In genomic region chr11:130874955-130875531, GRCh38 we compare ENCODE assay signal across 19 cellular contexts. TPM values are rescaled to one million over a fixed set of nuclear protein-coding genes. Genes with fewer than 3 reads are reported as not detected.
DNase-seq lines count a peak whose midpoint lies in the region; ATAC-seq and TF ChIP-seq lines count a peak whose summit lies in the region.
"Had no signal": no experiment of that assay in that cellular context is flagged by ENCODE, and none has a peak within 500 bp of the region (broad histone marks: within the 10 kb centered on the region; RNA-seq: fewer than 3 reads in every experiment).

No MANE protein-coding gene starts in this region.

- H3K9me3 Mint-ChIP-seq in endothelial cell (ENCODE audit: unreplicated experiment): no peaks in the 10 kb centered on the region
- no peaks in the 10 kb centered on the region for H3K9me3 Mint-ChIP-seq in naive thymus-derived CD8-positive, alpha-beta T cell
- H3K9me3 Mint-ChIP-seq: activated naive CD8-positive, alpha-beta T cell treated with anti-CD3 and anti-CD28 coated beads, Interleukin-2, amount 10 ng/mL, durations not matched to agents 7 days and 5 days; activated T-cell treated with anti-CD3 and anti-CD28 coated beads, Interleukin-2, amount 50 U/mL, for 72 hours; CD14-positive monocyte; neural crest cell had no signal

- no peaks in the 10 kb centered on the region for H3K9me3 ChIP-seq in ascending aorta
- H3K9me3 ChIP-seq in psoas muscle: no peaks in the 10 kb centered on the region
- H3K9me3 ChIP-seq: prostate gland, spleen had no signal

- DNase-seq in C1 segment of cervical spinal cord (lab: John Stamatoyannopoulos, UW) (peak in 8 of 14 donors; percentile 10 to 66 (median 32)), ascending aorta (ENCODE audit: low spot score in 2 of 2) (no peak), head of caudate nucleus (peak in 39 of 42 donors; percentile 23 to 89 (median 62)), psoas muscle (no peak), endothelial cell (ENCODE audit: low spot score) (no peak), D341Med (ENCODE audit: low spot score) (no peak)
- DNase-seq in stimulated activated CD4-positive, alpha-beta T cell treated with anti-CD3 and anti-CD28 coated beads, Interleukin-4, amount 100 ng/mL, for 4 hours: no peak
- no peak for DNase-seq in naive thymus-derived CD8-positive, alpha-beta T cell
- DNase-seq: ACHN; activated naive CD8-positive, alpha-beta T cell treated with anti-CD3 and anti-CD28 coated beads, Interleukin-2, amount 10 ng/mL, durations not matched to agents 7 days and 5 days; activated T-cell treated with anti-CD3 and anti-CD28 coated beads, Interleukin-2, amount 50 U/mL, for 72 hours; cortex of kidney; NCI-H1417; NCI-H524 treated with DMSO at 0.1 percent for 48 hours; RPMI8226; spleen had no signal

- H3K36me3 Mint-ChIP-seq in endothelial cell (ENCODE audit: low read depth, unreplicated experiment): peaks cover 30% of the 10 kb centered on the region
- peaks cover 0 to 89% (median 14%) of the 10 kb centered on the region in 3 donors for H3K36me3 Mint-ChIP-seq in naive thymus-derived CD8-positive, alpha-beta T cell

- H3K27me3 ChIP-seq in ascending aorta (no peaks in the 10 kb centered on the region), psoas muscle (ENCODE audit: insufficient read depth in 3 of 3, low read length in 2 of 3) (no peaks in the 10 kb centered on the region)
- H3K27me3 ChIP-seq: spleen had no signal

- H3K27ac Mint-ChIP-seq in endothelial cell (ENCODE audit: unreplicated experiment): no peak overlapping the region
- H3K27ac Mint-ChIP-seq in naive thymus-derived CD8-positive, alpha-beta T cell: peak overlapping the region in 1 of 10 donors; percentile 41
- H3K27ac Mint-ChIP-seq: activated naive CD8-positive, alpha-beta T cell treated with anti-CD3 and anti-CD28 coated beads, Interleukin-2, amount 10 ng/mL, durations not matched to agents 7 days and 5 days; CD14-positive monocyte had no signal

- H3K27ac ChIP-seq in ascending aorta: peak overlapping the region; percentile 84 to 93
- H3K27ac ChIP-seq in psoas muscle: peak overlapping the region; percentile 89
- H3K27ac ChIP-seq: prostate gland, spleen had no signal

- POLR2A ChIA-PET in naive thymus-derived CD8-positive, alpha-beta T cell (lab: Charles Lee): no interaction called here

- H3K27me3 Mint-ChIP-seq in endothelial cell (ENCODE audit: unreplicated experiment): no peaks in the 10 kb centered on the region
- no peaks in the 10 kb centered on the region for H3K27me3 Mint-ChIP-seq in naive thymus-derived CD8-positive, alpha-beta T cell
- H3K27me3 Mint-ChIP-seq: activated naive CD8-positive, alpha-beta T cell treated with anti-CD3 and anti-CD28 coated beads, Interleukin-2, amount 10 ng/mL, durations not matched to agents 7 days and 5 days had no signal

- whole genome bisulfite sequencing in psoas muscle, 3 donors: 84 to 89% (median 87%) methylated on average over 7 of the region's 7 CpGs

- H3K4me1 ChIP-seq in ascending aorta (peaks cover 9 to 36% of the 10 kb centered on the region in 2 donors), psoas muscle (peaks cover 31% of the 10 kb centered on the region)
- H3K4me1 ChIP-seq: prostate gland, spleen had no signal

- no peak for ATAC-seq in psoas muscle
- no peak for ATAC-seq in naive thymus-derived CD8-positive, alpha-beta T cell
- ATAC-seq: activated T-cell treated with anti-CD3 and anti-CD28 coated beads, Interleukin-2, amount 50 U/mL, for 72 hours had no signal

- TF ChIP-seq CTCF in ascending aorta (IDR thresholded peaks at IDR 0.05) (no peak), psoas muscle (IDR thresholded peaks at IDR 0.05) (no peak), endothelial cell (IDR thresholded peaks at IDR 0.05; ENCODE audit: unreplicated experiment) (no peak)

- H3K36me3 ChIP-seq in ascending aorta (peaks cover 44 to 46% of the 10 kb centered on the region in 2 donors), psoas muscle (ENCODE audit: insufficient read depth in 1 of 2, low read depth in 1 of 2) (peaks cover 29 to 75% of the 10 kb centered on the region in 2 donors)

- intact Hi-C loops in ascending aorta (cut with DNase I) (loop anchor here (2.0 kb wide), 1 partner anchor 16 kb away; no protein-coding TSS in a partner anchor), head of caudate nucleus (cut with DNase I) (no loop called here), psoas muscle (cut with DNase I) (no loop called here)

- no peak overlapping the region for H3K4me3 Mint-ChIP-seq in endothelial cell (ENCODE audit: unreplicated experiment)
- no peak overlapping the region for H3K4me3 Mint-ChIP-seq in naive thymus-derived CD8-positive, alpha-beta T cell
- H3K4me3 Mint-ChIP-seq: activated naive CD8-positive, alpha-beta T cell treated with anti-CD3 and anti-CD28 coated beads, Interleukin-2, amount 10 ng/mL, durations not matched to agents 7 days and 5 days; activated T-cell treated with anti-CD3 and anti-CD28 coated beads, Interleukin-2, amount 50 U/mL, for 72 hours; CD14-positive monocyte; neural crest cell had no signal

- H3K4me3 ChIP-seq in ascending aorta (no peak overlapping the region), psoas muscle (no peak overlapping the region)
- H3K4me3 ChIP-seq: prostate gland, spleen had no signal

- peaks cover 30% of the 10 kb centered on the region for H3K4me1 Mint-ChIP-seq in endothelial cell (ENCODE audit: unreplicated experiment)
- peaks cover 0 to 4% (median 0%) of the 10 kb centered on the region in 4 donors for H3K4me1 Mint-ChIP-seq in naive thymus-derived CD8-positive, alpha-beta T cell
- H3K4me1 Mint-ChIP-seq: activated naive CD8-positive, alpha-beta T cell treated with anti-CD3 and anti-CD28 coated beads, Interleukin-2, amount 10 ng/mL, durations not matched to agents 7 days and 5 days; CD14-positive monocyte had no signal

RNA-seq across cellular contexts. Expression of gene SNX19, which starts 41.2 kb away (rescaled TPM):
- total RNA-seq in ascending aorta: 137 TPM
- 10 to 100 TPM; 32.6 to 48.3 (median 37.3) TPM for total RNA-seq in psoas muscle
- polyA plus RNA-seq in psoas muscle: 10 to 100 TPM; 21.4 to 66.2 (median 24.7) TPM
- total RNA-seq in endothelial cell (ENCODE audit: unreplicated experiment): 47.9 TPM
- total RNA-seq in naive thymus-derived CD8-positive, alpha-beta T cell: 10 to 100 TPM; 66.3 to 66.7 TPM
- polyA plus RNA-seq in naive thymus-derived CD8-positive, alpha-beta T cell: 10 to 100 TPM; 12.9 to 34.1 (median 21.6) TPM

Comparison
In these comparisons a context has a peak if more than half of its experiments do, and no peak if none do; other contexts are left out.
1. DNase-seq: peak in C1 segment of cervical spinal cord (8 of 14) and head of caudate nucleus (39 of 42); none in ascending aorta (0 of 2), psoas muscle (0 of 2), stimulated activated CD4-positive, alpha-beta T cell treated with anti-CD3 and anti-CD28 coated beads, Interleukin-4, amount 100 ng/mL, for 4 hours (0 of 2), endothelial cell (single experiment), D341Med (single experiment) and naive thymus-derived CD8-positive, alpha-beta T cell (0 of 10).